ENCODE assay signal across 8 cellular contexts in genomic region chr3:49673715-49674490, GRCh38. TPM values are rescaled to one million over a fixed set of nuclear protein-coding genes. Genes with fewer than 3 reads are reported as not detected.
DNase-seq lines count a peak whose midpoint lies in the region; ATAC-seq and TF ChIP-seq lines count a peak whose summit lies in the region.

APEH (plus strand) TSS chr3:49674351; CDS start chr3:49674402, 51 bp downstream.

- H3K27ac ChIP-seq in neural cell (ENCODE audit: low read length) (peak within 1 kb of the TSS; percentile 90), subcutaneous abdominal adipose tissue (ENCODE audit: low read depth, low read length) (peak within 1 kb of the TSS; percentile 78)

- H3K9me2 ChIP-seq in neural cell (ENCODE audit: insufficient read depth, low read length) = no peaks in the 10 kb centered on the region

- H3K27me3 ChIP-seq in neural cell (ENCODE audit: insufficient read depth, low read depth, low read length) = no peaks in the 10 kb centered on the region
- peaks cover 0 to 3% (median 0%) of the 10 kb centered on the region in 5 donors for H3K27me3 ChIP-seq in subcutaneous abdominal adipose tissue (ENCODE audit: control insufficient read depth in 5 of 5, insufficient read depth in 4 of 5, low read length in 5 of 5)

- H2AFZ ChIP-seq in neural cell (ENCODE audit: low read depth, low read length) = peak within 1 kb of the TSS; percentile 88

- H3K36me3 ChIP-seq in neural cell (ENCODE audit: insufficient read depth, low read length) = no peaks in the 10 kb centered on the region
- H3K36me3 ChIP-seq in subcutaneous abdominal adipose tissue (ENCODE audit: control insufficient read depth in 5 of 5, insufficient read depth in 5 of 5, low read length in 5 of 5) = peaks cover 0 to 34% (median 31%) of the 10 kb centered on the region in 5 donors

- no peaks in the 10 kb centered on the region for H4K20me1 ChIP-seq in neural cell (ENCODE audit: insufficient read depth)

- peaks cover 7% of the 10 kb centered on the region for H3K79me2 ChIP-seq in neural cell (replicated peaks; ENCODE audit: insufficient read depth, low read length)

- in situ Hi-C loops in KBM-7 (cut with MboI; ENCODE audit: low pct_unique_long_range_greater_than_20kb, low sequenced_read_pairs) = loop anchor here (10.0 kb wide), 1 partner anchor 129 kb away; no protein-coding TSS in a partner anchor

- TF ChIP-seq CTCF in fibroblast of mammary gland (conservative IDR thresholded peaks at IDR 0.05; ENCODE audit: control insufficient read depth, insufficient read depth, low read depth, low read length) (no peak), neural cell (IDR thresholded peaks at IDR 0.05; ENCODE audit: poor library complexity, severe bottlenecking) (peak; percentile 34)

- peaks cover 0 to 28% (median 24%) of the 10 kb centered on the region in 5 donors for H3K4me1 ChIP-seq in subcutaneous abdominal adipose tissue (ENCODE audit: control insufficient read depth in 5 of 5, insufficient read depth in 5 of 5, low read length in 5 of 5)

- H3K4me2 ChIP-seq in neural cell (ENCODE audit: low read length) = peak within 1 kb of the TSS; percentile 84

- ATAC-seq in GM21576 (IDR thresholded peaks at IDR 0.05; ENCODE audit: unreplicated experiment) = peak; percentile 77

- H3K9ac ChIP-seq in neural cell (ENCODE audit: low read length) (peak within 1 kb of the TSS; percentile 88), subcutaneous abdominal adipose tissue (ENCODE audit: low read length in 5 of 5) (peak within 1 kb of the TSS in 4 of 5 donors; percentile 55 to 81 (median 63))

- no peak for TF ChIP-seq RAD21 in neural cell (conservative IDR thresholded peaks at IDR 0.05)

- H3K9me3 ChIP-seq in neural cell (ENCODE audit: low read length) (no peaks in the 10 kb centered on the region), subcutaneous abdominal adipose tissue (ENCODE audit: control insufficient read depth in 5 of 5, low read length in 5 of 5) (peaks cover 0 to 3% (median 0%) of the 10 kb centered on the region in 5 donors)

- no peaks in the 10 kb centered on the region for H3F3A ChIP-seq in neural cell (ENCODE audit: insufficient read depth, low read length, poor library complexity, severe bottlenecking)

- TF ChIP-seq EP300 in neural cell (conservative IDR thresholded peaks at IDR 0.05; ENCODE audit: poor library complexity, severe bottlenecking) = peak; percentile 20

- DNase-seq in COLO829 (ENCODE audit: low spot score) = peak; percentile 98
- peak; percentile 99 for DNase-seq in KBM-7
- peak; percentile 95 for DNase-seq in activated T-cell treated with anti-CD3 and anti-CD28 coated beads for 4 hours
- peak; percentile 95 for DNase-seq in fibroblast of mammary gland (ENCODE audit: low read depth)
- no peak for DNase-seq in amniotic stem cell (lab: John Stamatoyannopoulos, UW)

- H3K4me3 ChIP-seq in fibroblast of mammary gland (ENCODE audit: control insufficient read depth, low read depth, low read length) = peak within 1 kb of the TSS; percentile 66
- peak within 1 kb of the TSS; percentile 100 for H3K4me3 ChIP-seq in neural cell (ENCODE audit: low read length)
- peak within 1 kb of the TSS; percentile 66 to 85 (median 82) for H3K4me3 ChIP-seq in subcutaneous abdominal adipose tissue (ENCODE audit: low read depth in 1 of 5, low read length in 5 of 5)

TF ChIP-seq in neural cell, 6 proteins besides CTCF, POLR2A, EP300 and RAD21:
- TF ChIP-seq MXI1 (conservative IDR thresholded peaks at IDR 0.05; ENCODE audit: poor library complexity, severe bottlenecking) (peak; percentile 54), TAF1 (IDR thresholded peaks at IDR 0.05; ENCODE audit: low read depth) (no peak), POLR2AphosphoS5 (IDR thresholded peaks at IDR 0.05) (peak; percentile 84)

RNA-seq across cellular contexts. Expression of gene APEH, which starts in this region (rescaled TPM):
- polyA plus RNA-seq in neural cell = 98.4 and 119 TPM in 2 replicates
- polyA minus RNA-seq in neural cell = 84.9 and 93.7 TPM in 2 replicates
